ENCODE assay signal across 1 cellular context in the genomic region with DNA sequence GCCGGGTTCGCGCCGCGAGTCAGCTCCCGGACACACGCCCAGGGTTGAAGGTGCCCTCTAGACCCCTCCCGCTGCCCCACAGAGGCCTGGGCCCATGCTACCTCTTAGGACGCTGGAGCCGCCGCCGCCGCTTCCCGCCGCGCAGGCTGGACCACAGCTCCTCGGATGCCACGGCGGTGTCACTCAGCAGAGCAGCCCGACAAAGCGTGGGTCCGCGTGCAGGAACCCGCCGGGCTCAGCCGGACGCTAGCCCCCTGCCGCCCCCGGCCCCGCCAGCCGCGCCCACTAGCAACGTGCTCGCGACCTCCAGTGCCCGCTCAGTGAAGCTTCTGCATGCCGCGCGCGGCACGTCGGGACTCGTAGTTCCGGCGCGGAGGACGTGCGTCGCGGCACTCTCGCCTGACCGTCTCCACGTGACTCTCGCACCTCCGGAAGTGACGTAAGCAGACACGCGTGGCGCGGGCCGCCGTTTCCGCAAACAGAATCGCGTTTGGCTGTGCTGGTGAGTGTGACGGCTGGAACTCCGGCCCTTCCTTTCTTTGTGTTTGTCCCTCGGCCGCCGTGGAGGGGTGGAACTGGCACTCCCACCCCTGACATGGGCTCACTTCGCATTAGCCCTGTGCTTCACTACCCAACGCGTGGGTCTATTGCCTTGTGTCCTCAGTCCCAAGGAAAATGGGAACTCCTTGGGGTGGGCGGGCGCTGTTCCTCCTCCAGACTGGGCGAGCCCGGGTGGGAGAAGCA.
TF ChIP-seq lines count a peak whose summit lies in the region.

A gene with protein sequence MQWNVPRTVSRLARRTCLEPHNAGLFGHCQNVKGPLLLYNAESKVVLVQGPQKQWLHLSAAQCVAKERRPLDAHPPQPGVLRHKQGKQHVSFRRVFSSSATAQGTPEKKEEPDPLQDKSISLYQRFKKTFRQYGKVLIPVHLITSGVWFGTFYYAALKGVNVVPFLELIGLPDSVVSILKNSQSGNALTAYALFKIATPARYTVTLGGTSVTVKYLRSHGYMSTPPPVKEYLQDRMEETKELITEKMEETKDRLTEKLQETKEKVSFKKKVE (minus strand): TSS at position 331 of the 744 bp plus-strand sequence. CDS start 44,481 bp downstream, outside the sequence.
RNMT (plus strand) TSS at position 446 of the 744 bp plus-strand sequence. CDS start 4,845 bp downstream, outside the sequence.

TF ChIP-seq in HepG2, 621 proteins besides CTCF, POLR2A, EP300 and RAD21 (continued from another document and continues in another):
- TF ChIP-seq, protein P1, sequence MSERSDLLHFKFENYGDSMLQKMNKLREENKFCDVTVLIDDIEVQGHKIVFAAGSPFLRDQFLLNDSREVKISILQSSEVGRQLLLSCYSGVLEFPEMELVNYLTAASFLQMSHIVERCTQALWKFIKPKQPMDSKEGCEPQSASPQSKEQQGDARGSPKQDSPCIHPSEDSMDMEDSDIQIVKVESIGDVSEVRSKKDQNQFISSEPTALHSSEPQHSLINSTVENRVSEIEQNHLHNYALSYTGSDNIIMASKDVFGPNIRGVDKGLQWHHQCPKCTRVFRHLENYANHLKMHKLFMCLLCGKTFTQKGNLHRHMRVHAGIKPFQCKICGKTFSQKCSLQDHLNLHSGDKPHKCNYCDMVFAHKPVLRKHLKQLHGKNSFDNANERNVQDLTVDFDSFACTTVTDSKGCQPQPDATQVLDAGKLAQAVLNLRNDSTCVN (CRISPR knock-in tag; IDR thresholded peaks at IDR 0.05; ENCODE audit: borderline replicate concordance) = peak; percentile 23; the same call in 1 of the 2 replicates
- peak; percentile 98 for TF ChIP-seq ZBTB7A (CRISPR knock-in tag; IDR thresholded peaks at IDR 0.05)
- no peak for TF ChIP-seq ISX (CRISPR knock-in tag; conservative IDR thresholded peaks at IDR 0.05)
- TF ChIP-seq BORCS8-MEF2B (CRISPR knock-in tag; IDR thresholded peaks at IDR 0.05) = no peak
- TF ChIP-seq, protein P2, sequence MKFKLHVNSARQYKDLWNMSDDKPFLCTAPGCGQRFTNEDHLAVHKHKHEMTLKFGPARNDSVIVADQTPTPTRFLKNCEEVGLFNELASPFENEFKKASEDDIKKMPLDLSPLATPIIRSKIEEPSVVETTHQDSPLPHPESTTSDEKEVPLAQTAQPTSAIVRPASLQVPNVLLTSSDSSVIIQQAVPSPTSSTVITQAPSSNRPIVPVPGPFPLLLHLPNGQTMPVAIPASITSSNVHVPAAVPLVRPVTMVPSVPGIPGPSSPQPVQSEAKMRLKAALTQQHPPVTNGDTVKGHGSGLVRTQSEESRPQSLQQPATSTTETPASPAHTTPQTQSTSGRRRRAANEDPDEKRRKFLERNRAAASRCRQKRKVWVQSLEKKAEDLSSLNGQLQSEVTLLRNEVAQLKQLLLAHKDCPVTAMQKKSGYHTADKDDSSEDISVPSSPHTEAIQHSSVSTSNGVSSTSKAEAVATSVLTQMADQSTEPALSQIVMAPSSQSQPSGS (CRISPR knock-in tag; IDR thresholded peaks at IDR 0.05) = peak; percentile 96
- TF ChIP-seq, protein P3, sequence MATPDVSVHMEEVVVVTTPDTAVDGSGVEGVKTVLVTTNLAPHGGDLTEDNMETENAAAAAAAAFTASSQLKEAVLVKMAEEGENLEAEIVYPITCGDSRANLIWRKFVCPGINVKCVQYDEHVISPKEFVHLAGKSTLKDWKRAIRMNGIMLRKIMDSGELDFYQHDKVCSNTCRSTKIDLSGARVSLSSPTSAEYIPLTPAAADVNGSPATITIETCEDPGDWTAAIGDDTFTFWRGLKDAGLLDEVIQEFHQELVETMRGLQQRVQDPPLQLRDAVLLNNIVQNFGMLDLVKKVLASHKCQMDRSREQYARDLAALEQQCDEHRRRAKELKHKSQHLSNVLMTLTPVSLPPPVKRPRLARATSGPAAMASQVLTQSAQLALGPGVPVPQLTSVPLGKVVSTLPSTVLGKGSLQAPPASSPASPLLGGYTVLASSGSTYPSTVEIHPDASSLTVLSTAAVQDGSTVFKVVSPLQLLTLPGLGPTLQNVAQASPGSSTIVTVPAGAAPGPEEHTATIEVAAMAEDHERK (CRISPR knock-in tag; IDR thresholded peaks at IDR 0.05; ENCODE audit: low read depth) = peak; percentile 88
- TF ChIP-seq ELF1 (CRISPR knock-in tag; IDR thresholded peaks at IDR 0.05) = peak; percentile 95
- no peak for TF ChIP-seq CEBPZ (IDR thresholded peaks at IDR 0.05; ENCODE audit: low read length)
- TF ChIP-seq NR2F1 (CRISPR knock-in tag; IDR thresholded peaks at IDR 0.05) = 0 out of 4 replicates have a peak, but pooled peaks have one; percentile 19 to 27
- no peak for TF ChIP-seq NR3C1 (CRISPR knock-in tag; IDR thresholded peaks at IDR 0.05)
- peak; percentile 82; the same call in 1 of the 2 replicates for TF ChIP-seq ZNF234 (CRISPR knock-in tag; conservative IDR thresholded peaks at IDR 0.05)
- no peak for TF ChIP-seq PRDM4 (CRISPR knock-in tag; IDR thresholded peaks at IDR 0.05; ENCODE audit: borderline replicate concordance)
- no peak for TF ChIP-seq KIAA2018 (CRISPR knock-in tag; IDR thresholded peaks at IDR 0.05; ENCODE audit: borderline replicate concordance)
- TF ChIP-seq, protein P4, sequence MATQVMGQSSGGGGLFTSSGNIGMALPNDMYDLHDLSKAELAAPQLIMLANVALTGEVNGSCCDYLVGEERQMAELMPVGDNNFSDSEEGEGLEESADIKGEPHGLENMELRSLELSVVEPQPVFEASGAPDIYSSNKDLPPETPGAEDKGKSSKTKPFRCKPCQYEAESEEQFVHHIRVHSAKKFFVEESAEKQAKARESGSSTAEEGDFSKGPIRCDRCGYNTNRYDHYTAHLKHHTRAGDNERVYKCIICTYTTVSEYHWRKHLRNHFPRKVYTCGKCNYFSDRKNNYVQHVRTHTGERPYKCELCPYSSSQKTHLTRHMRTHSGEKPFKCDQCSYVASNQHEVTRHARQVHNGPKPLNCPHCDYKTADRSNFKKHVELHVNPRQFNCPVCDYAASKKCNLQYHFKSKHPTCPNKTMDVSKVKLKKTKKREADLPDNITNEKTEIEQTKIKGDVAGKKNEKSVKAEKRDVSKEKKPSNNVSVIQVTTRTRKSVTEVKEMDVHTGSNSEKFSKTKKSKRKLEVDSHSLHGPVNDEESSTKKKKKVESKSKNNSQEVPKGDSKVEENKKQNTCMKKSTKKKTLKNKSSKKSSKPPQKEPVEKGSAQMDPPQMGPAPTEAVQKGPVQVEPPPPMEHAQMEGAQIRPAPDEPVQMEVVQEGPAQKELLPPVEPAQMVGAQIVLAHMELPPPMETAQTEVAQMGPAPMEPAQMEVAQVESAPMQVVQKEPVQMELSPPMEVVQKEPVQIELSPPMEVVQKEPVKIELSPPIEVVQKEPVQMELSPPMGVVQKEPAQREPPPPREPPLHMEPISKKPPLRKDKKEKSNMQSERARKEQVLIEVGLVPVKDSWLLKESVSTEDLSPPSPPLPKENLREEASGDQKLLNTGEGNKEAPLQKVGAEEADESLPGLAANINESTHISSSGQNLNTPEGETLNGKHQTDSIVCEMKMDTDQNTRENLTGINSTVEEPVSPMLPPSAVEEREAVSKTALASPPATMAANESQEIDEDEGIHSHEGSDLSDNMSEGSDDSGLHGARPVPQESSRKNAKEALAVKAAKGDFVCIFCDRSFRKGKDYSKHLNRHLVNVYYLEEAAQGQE (IDR thresholded peaks at IDR 0.05; ENCODE audit: borderline replicate concordance in 1 of 2, low read depth in 1 of 2, low read length in 2 of 2) = no peak
- TF ChIP-seq RFXANK (CRISPR knock-in tag; IDR thresholded peaks at IDR 0.05) = no peak
- no peak for TF ChIP-seq ZNF24 (IDR thresholded peaks at IDR 0.05)
- TF ChIP-seq ZKSCAN1 (IDR thresholded peaks at IDR 0.05; ENCODE audit: low read length) = no peak
- no peak for TF ChIP-seq ATM (IDR thresholded peaks at IDR 0.05; ENCODE audit: borderline replicate concordance)
- TF ChIP-seq ZNF546 (CRISPR knock-in tag; conservative IDR thresholded peaks at IDR 0.05) = no peak
- TF ChIP-seq, protein P5, sequence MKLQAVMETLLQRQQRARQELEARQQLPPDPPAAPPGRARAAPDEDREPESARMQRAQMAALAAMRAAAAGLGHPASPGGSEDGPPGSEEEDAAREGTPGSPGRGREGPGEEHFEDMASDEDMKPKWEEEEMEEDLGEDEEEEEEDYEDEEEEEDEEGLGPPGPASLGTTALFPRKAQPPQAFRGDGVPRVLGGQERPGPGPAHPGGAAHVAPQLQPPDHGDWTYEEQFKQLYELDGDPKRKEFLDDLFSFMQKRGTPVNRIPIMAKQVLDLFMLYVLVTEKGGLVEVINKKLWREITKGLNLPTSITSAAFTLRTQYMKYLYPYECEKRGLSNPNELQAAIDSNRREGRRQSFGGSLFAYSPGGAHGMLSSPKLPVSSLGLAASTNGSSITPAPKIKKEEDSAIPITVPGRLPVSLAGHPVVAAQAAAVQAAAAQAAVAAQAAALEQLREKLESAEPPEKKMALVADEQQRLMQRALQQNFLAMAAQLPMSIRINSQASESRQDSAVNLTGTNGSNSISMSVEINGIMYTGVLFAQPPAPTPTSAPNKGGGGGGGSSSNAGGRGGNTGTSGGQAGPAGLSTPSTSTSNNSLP (IDR thresholded peaks at IDR 0.05; ENCODE audit: low read depth, low read length) = no peak
